13 cellular contexts compared by ENCODE assay signal in genomic region chr1:200895801-200896570, GRCh38. TPM values are rescaled to one million over a fixed set of nuclear protein-coding genes. Genes with fewer than 3 reads are reported as not detected.
A peak's percentile ranks its signal among the peaks of the same experiment; 100 is the strongest.
DNase-seq lines count a peak whose midpoint lies in the region; ATAC-seq and TF ChIP-seq lines count a peak whose summit lies in the region.
"Had no signal": no experiment of that assay in that cellular context is flagged by ENCODE, and none has a peak within 500 bp of the region (broad histone marks: within the 10 kb centered on the region; RNA-seq: fewer than 3 reads in every experiment).

No MANE protein-coding gene starts in this region.

- H4K8ac ChIP-seq in neuronal stem cell (ENCODE audit: low read depth, low read length): no peak overlapping the region

- peak overlapping the region; percentile 89 for H3K27ac Mint-ChIP-seq in MCF 10A (ENCODE audit: low read depth, unreplicated experiment)
- no peak overlapping the region for H3K27ac Mint-ChIP-seq in T-helper 17 cell
- no peak overlapping the region for H3K27ac Mint-ChIP-seq in stimulated activated effector memory CD8-positive, alpha-beta T cell treated with anti-CD3 and anti-CD28 coated beads, Interleukin-12 subunit alpha, Interleukin-12 subunit beta, amount 100 ng/mL, for 72 hours
- H3K27ac Mint-ChIP-seq: activated CD4-positive, alpha-beta memory T cell treated with anti-CD3 and anti-CD28 coated beads for 36 hours had no signal

- no peaks in the 10 kb centered on the region for H3K9me3 Mint-ChIP-seq in MCF 10A (ENCODE audit: unreplicated experiment)
- no peaks in the 10 kb centered on the region for H3K9me3 Mint-ChIP-seq in stimulated activated effector memory CD8-positive, alpha-beta T cell treated with anti-CD3 and anti-CD28 coated beads, Interleukin-12 subunit alpha, Interleukin-12 subunit beta, amount 100 ng/mL, for 72 hours
- H3K9me3 Mint-ChIP-seq: activated CD4-positive, alpha-beta memory T cell treated with anti-CD3 and anti-CD28 coated beads for 36 hours had no signal

- no peak overlapping the region for H3K14ac ChIP-seq in neuronal stem cell (ENCODE audit: low read length)

- peaks cover 28 to 80% of the 10 kb centered on the region in 2 donors for H3K36me3 ChIP-seq in neuronal stem cell (replicated peaks in 1 of 2; ENCODE audit: control insufficient read depth in 2 of 2, insufficient read depth in 2 of 2, low read length in 2 of 2)
- H3K36me3 ChIP-seq: cardiac muscle cell had no signal

- peak overlapping the region; percentile 56 for H2BK5ac ChIP-seq in neuronal stem cell (ENCODE audit: low read length)

- peaks cover 24 to 38% of the 10 kb centered on the region in 2 donors for H3K4me1 ChIP-seq in neuronal stem cell (ENCODE audit: control insufficient read depth in 2 of 2, insufficient read depth in 1 of 2, low read depth in 1 of 2, low read length in 2 of 2)

- no peak overlapping the region for H3K23ac ChIP-seq in neuronal stem cell (ENCODE audit: low read depth, low read length, poor library complexity)

- peaks cover 15% of the 10 kb centered on the region for H3K79me1 ChIP-seq in neuronal stem cell (ENCODE audit: low read depth, low read length)

- TF ChIP-seq CTCF in MCF 10A (IDR thresholded peaks at IDR 0.05; ENCODE audit: unreplicated experiment): no peak

- POLR2A ChIA-PET in MCF 10A (lab: Yijun Ruan, JAX): interaction anchor here (0.6 to 5.7 kb wide), 34 partner anchors 8 to 573 kb away, joined by 3 to 68 read pairs (median 3); partner anchors contain the start of genes CAMSAP2, DDX59, PHLDA3 and TMEM9

- no peak overlapping the region for H4K91ac ChIP-seq in neuronal stem cell (ENCODE audit: low read depth, low read length, poor library complexity)

- peaks cover 37% of the 10 kb centered on the region for H3K36me3 Mint-ChIP-seq in MCF 10A (ENCODE audit: insufficient read depth, unreplicated experiment)
- no peaks in the 10 kb centered on the region for H3K36me3 Mint-ChIP-seq in T-helper 17 cell (ENCODE audit: low read depth)
- H3K36me3 Mint-ChIP-seq in stimulated activated effector memory CD8-positive, alpha-beta T cell treated with anti-CD3 and anti-CD28 coated beads, Interleukin-12 subunit alpha, Interleukin-12 subunit beta, amount 100 ng/mL, for 72 hours: no peaks in the 10 kb centered on the region
- H3K36me3 Mint-ChIP-seq: activated CD4-positive, alpha-beta memory T cell treated with anti-CD3 and anti-CD28 coated beads for 36 hours had no signal

- no CpG with 5 or more reads among the region's 9 CpGs for WGBS in neuronal stem cell (ENCODE audit: extremely low coverage in 2 of 2, insufficient read length in 2 of 2, insufficient replicate concordance in 1 of 2), 2 donors

- no peak overlapping the region for H2BK120ac ChIP-seq in neuronal stem cell (ENCODE audit: low read depth, low read length)

- no peak overlapping the region for H3K27ac ChIP-seq in neuronal stem cell (replicated peaks; ENCODE audit: low read length)
- H3K27ac ChIP-seq: cardiac muscle cell had no signal

- CTCF ChIA-PET in MCF 10A (lab: Yijun Ruan, JAX): interaction anchor here (0.6 to 3.9 kb wide), 24 partner anchors 9 to 988 kb away, joined by 3 to 26 read pairs (median 4); no protein-coding TSS in a partner anchor

- H3K4me3 ChIP-seq in neuronal stem cell (ENCODE audit: low read length in 2 of 2): no peak overlapping the region
- H3K4me3 ChIP-seq: cardiac muscle cell had no signal

- H3K9ac ChIP-seq in neuronal stem cell (ENCODE audit: low read depth, low read length, poor library complexity): no peak overlapping the region

- H3K4ac ChIP-seq in neuronal stem cell (ENCODE audit: low read length): no peak overlapping the region

- no peak overlapping the region for H2BK12ac ChIP-seq in neuronal stem cell (ENCODE audit: low read length)

- DNase-seq in MCF 10A (ENCODE audit: unreplicated experiment): no peak
- no peak for DNase-seq in neuronal stem cell (ENCODE audit: low spot score)
- no peak for DNase-seq in T-helper 17 cell
- DNase-seq in activated T-cell treated with anti-CD3 and anti-CD28 coated beads, Interleukin-2, amount 50 U/mL, for 48 hours: no peak
- DNase-seq in T-helper 2 cell: no peak
- no peak for DNase-seq in stimulated activated effector memory CD8-positive, alpha-beta T cell treated with anti-CD3 and anti-CD28 coated beads, Interleukin-12 subunit alpha, Interleukin-12 subunit beta, amount 100 ng/mL, for 72 hours (ENCODE audit: low spot score in 2 of 2)
- DNase-seq: activated CD4-positive, alpha-beta memory T cell treated with anti-CD3 and anti-CD28 coated beads for 36 hours; DMS79 treated with DMSO at 0.1 percent for 48 hours; NCI-H510A treated with DMSO at 0.1 percent for 48 hours; stimulated activated CD4-positive, alpha-beta T cell treated with anti-CD3 and anti-CD28 coated beads, Interleukin-1b, Interleukin-23, amount 100 ng/mL, for 48 hours had no signal

- H2BK15ac ChIP-seq in neuronal stem cell (ENCODE audit: low read length): peak overlapping the region; percentile 10

- BruUV-seq in MCF 10A (replicated peaks; lab: Mats Ljungman, UMichigan): no TSS peak

- no peak overlapping the region for H2AFZ ChIP-seq in neuronal stem cell (ENCODE audit: low read length)

- H3K27me3 Mint-ChIP-seq in MCF 10A (ENCODE audit: insufficient read depth, unreplicated experiment): no peaks in the 10 kb centered on the region
- H3K27me3 Mint-ChIP-seq in T-helper 17 cell: peaks cover 8% of the 10 kb centered on the region

- ATAC-seq in GM19023 (IDR thresholded peaks at IDR 0.05; ENCODE audit: unreplicated experiment) (peak; percentile 56), HG03159 (IDR thresholded peaks at IDR 0.05; ENCODE audit: unreplicated experiment) (peak; percentile 53), T-helper 17 cell (no peak)
- ATAC-seq in stimulated activated effector memory CD8-positive, alpha-beta T cell treated with anti-CD3 and anti-CD28 coated beads, Interleukin-12 subunit alpha, Interleukin-12 subunit beta, amount 100 ng/mL, for 72 hours: no peak

- H3K18ac ChIP-seq in neuronal stem cell (ENCODE audit: low read length): peak overlapping the region; percentile 68

- peaks cover 66% of the 10 kb centered on the region for H3K4me1 Mint-ChIP-seq in MCF 10A (ENCODE audit: insufficient read depth, unreplicated experiment)
- peaks cover 13% of the 10 kb centered on the region for H3K4me1 Mint-ChIP-seq in T-helper 17 cell
- H3K4me1 Mint-ChIP-seq in stimulated activated effector memory CD8-positive, alpha-beta T cell treated with anti-CD3 and anti-CD28 coated beads, Interleukin-12 subunit alpha, Interleukin-12 subunit beta, amount 100 ng/mL, for 72 hours: peaks cover 16% of the 10 kb centered on the region

- intact Hi-C loops in MCF 10A (cut with micrococcal nuclease): loop anchor here (10.0 kb wide), 1 partner anchor 219 kb away; the partner anchor contains the start of gene CACNA1S

- no peak overlapping the region for H3K4me2 ChIP-seq in neuronal stem cell (ENCODE audit: insufficient read depth, low read length, poor library complexity, severe bottlenecking)

- peak overlapping the region; percentile 67 for H2AK5ac ChIP-seq in neuronal stem cell (ENCODE audit: low read depth, low read length)

- no peaks in the 10 kb centered on the region for H3K27me3 ChIP-seq in neuronal stem cell (ENCODE audit: control insufficient read depth in 3 of 3, insufficient read depth in 3 of 3, low read depth in 1 of 3, low read length in 3 of 3)
- H3K27me3 ChIP-seq: cardiac muscle cell had no signal

- H3K4me3 Mint-ChIP-seq in MCF 10A (ENCODE audit: unreplicated experiment): peak overlapping the region; percentile 92
- no peak overlapping the region for H3K4me3 Mint-ChIP-seq in T-helper 17 cell
- no peak overlapping the region for H3K4me3 Mint-ChIP-seq in stimulated activated effector memory CD8-positive, alpha-beta T cell treated with anti-CD3 and anti-CD28 coated beads, Interleukin-12 subunit alpha, Interleukin-12 subunit beta, amount 100 ng/mL, for 72 hours
- H3K4me3 Mint-ChIP-seq: activated CD4-positive, alpha-beta memory T cell treated with anti-CD3 and anti-CD28 coated beads for 36 hours had no signal

- H3K9me3 ChIP-seq in neuronal stem cell (replicated peaks in 1 of 2; ENCODE audit: control insufficient read depth in 2 of 2, insufficient read depth in 1 of 2, low read depth in 1 of 2, low read length in 2 of 2) (no peaks in the 10 kb centered on the region), T-helper 17 cell (ENCODE audit: control insufficient read depth, low read length, poor library complexity, severe bottlenecking) (no peaks in the 10 kb centered on the region)

RNA-seq across cellular contexts. Expression of gene INAVA, which starts 1.3 kb away (rescaled TPM):
- total RNA-seq in MCF 10A (2022) (25.1 and 30.5 TPM in 2 replicates), T-helper 17 cell (under 1 TPM; 0.25 to 0.39 TPM)
- 30.9 TPM for polyA plus RNA-seq in neuronal stem cell (2013, experiment 1 of 2)
- polyA plus RNA-seq in neuronal stem cell (2013, experiment 2 of 2): 29.8 TPM
- total RNA-seq: activated CD4-positive, alpha-beta memory T cell treated with anti-CD3 and anti-CD28 coated beads for 36 hours had no signal

RNA-seq across cellular contexts. Expression of gene GPR25, which starts 23.2 kb away (rescaled TPM):
- 0.25 and 0.68 TPM in 2 replicates for total RNA-seq in MCF 10A (2022)
- polyA plus RNA-seq in neuronal stem cell (2013, experiment 1 of 2): not detected
- polyA plus RNA-seq in neuronal stem cell (2013, experiment 2 of 2): not detected
- total RNA-seq in T-helper 17 cell: 10 to 100 TPM; 10.9 to 18.3 TPM
- total RNA-seq: activated CD4-positive, alpha-beta memory T cell treated with anti-CD3 and anti-CD28 coated beads for 36 hours had no signal
- polyA plus RNA-seq: cardiac muscle cell had no signal

Comparison
In these comparisons a context has a peak if more than half of its experiments do, and no peak if none do; other contexts are left out.
1. ATAC-seq: peak in GM19023 (single experiment) and HG03159 (single experiment); none in T-helper 17 cell (single experiment) and stimulated activated effector memory CD8-positive, alpha-beta T cell treated with anti-CD3 and anti-CD28 coated beads, Interleukin-12 subunit alpha, Interleukin-12 subunit beta, amount 100 ng/mL, for 72 hours (single experiment).
2. RNA of gene INAVA, which starts 1.3 kb away (total RNA-seq): 25.1 to 30.5 TPM in MCF 10A; 0.25 to 0.39 TPM in T-helper 17 cell; every median in the first group is over 10 times any median in the second.